1 cellular context compared by ENCODE assay signal in the genomic region with DNA sequence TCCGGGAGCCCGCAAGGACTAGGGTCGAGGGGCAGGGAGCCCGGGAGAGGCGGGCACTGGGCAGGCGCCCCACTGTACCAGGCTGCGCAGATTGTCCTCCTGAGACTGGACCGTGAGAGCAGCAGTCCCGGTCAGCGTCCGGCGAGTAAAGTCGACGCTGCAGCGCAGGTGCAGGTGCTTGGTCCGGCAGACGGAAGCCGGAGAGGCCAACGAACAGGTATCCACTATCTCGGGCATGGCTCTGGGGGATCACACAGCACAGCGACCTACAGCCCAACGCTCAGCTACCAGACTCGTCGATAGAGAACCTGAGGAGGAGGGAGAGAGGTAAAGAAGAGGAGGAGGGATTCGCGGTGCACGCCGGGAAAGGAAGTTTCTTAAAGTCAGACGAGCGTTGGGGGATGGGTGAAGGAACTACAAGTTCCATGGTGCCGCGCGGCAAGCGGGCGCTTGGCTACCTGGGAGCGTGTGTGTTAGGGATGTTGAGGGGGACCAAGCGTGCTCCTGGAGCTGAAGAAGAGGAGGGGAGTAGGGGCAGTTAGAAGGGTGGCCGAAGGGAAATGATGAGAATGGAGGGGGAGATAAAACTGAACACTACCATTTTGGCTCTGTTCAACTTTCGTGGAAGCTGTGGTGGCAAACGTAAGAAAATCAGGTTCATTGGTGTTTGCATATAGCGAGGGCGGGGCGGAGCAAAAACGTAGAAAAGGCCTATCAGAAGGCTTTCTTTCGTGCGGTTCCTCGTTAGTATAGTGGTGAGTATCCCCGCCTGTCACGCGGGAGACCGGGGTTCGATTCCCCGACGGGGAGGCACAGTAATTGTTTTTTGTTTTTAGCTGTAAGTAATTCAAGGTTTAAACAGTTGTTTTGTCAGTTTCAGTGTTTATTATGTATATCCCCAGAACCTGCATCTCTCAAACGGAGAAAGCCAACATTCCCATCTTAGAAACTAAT.
TF ChIP-seq lines count a peak whose summit lies in the region.

A gene (minus strand): TSS at position 305 of the 954 bp plus-strand sequence. CDS start 68 bp downstream, at position 237.

TF ChIP-seq in GM23338, 12 proteins besides CTCF, POLR2A, EP300 and RAD21 (continued from another document):
- TF ChIP-seq, protein P1, sequence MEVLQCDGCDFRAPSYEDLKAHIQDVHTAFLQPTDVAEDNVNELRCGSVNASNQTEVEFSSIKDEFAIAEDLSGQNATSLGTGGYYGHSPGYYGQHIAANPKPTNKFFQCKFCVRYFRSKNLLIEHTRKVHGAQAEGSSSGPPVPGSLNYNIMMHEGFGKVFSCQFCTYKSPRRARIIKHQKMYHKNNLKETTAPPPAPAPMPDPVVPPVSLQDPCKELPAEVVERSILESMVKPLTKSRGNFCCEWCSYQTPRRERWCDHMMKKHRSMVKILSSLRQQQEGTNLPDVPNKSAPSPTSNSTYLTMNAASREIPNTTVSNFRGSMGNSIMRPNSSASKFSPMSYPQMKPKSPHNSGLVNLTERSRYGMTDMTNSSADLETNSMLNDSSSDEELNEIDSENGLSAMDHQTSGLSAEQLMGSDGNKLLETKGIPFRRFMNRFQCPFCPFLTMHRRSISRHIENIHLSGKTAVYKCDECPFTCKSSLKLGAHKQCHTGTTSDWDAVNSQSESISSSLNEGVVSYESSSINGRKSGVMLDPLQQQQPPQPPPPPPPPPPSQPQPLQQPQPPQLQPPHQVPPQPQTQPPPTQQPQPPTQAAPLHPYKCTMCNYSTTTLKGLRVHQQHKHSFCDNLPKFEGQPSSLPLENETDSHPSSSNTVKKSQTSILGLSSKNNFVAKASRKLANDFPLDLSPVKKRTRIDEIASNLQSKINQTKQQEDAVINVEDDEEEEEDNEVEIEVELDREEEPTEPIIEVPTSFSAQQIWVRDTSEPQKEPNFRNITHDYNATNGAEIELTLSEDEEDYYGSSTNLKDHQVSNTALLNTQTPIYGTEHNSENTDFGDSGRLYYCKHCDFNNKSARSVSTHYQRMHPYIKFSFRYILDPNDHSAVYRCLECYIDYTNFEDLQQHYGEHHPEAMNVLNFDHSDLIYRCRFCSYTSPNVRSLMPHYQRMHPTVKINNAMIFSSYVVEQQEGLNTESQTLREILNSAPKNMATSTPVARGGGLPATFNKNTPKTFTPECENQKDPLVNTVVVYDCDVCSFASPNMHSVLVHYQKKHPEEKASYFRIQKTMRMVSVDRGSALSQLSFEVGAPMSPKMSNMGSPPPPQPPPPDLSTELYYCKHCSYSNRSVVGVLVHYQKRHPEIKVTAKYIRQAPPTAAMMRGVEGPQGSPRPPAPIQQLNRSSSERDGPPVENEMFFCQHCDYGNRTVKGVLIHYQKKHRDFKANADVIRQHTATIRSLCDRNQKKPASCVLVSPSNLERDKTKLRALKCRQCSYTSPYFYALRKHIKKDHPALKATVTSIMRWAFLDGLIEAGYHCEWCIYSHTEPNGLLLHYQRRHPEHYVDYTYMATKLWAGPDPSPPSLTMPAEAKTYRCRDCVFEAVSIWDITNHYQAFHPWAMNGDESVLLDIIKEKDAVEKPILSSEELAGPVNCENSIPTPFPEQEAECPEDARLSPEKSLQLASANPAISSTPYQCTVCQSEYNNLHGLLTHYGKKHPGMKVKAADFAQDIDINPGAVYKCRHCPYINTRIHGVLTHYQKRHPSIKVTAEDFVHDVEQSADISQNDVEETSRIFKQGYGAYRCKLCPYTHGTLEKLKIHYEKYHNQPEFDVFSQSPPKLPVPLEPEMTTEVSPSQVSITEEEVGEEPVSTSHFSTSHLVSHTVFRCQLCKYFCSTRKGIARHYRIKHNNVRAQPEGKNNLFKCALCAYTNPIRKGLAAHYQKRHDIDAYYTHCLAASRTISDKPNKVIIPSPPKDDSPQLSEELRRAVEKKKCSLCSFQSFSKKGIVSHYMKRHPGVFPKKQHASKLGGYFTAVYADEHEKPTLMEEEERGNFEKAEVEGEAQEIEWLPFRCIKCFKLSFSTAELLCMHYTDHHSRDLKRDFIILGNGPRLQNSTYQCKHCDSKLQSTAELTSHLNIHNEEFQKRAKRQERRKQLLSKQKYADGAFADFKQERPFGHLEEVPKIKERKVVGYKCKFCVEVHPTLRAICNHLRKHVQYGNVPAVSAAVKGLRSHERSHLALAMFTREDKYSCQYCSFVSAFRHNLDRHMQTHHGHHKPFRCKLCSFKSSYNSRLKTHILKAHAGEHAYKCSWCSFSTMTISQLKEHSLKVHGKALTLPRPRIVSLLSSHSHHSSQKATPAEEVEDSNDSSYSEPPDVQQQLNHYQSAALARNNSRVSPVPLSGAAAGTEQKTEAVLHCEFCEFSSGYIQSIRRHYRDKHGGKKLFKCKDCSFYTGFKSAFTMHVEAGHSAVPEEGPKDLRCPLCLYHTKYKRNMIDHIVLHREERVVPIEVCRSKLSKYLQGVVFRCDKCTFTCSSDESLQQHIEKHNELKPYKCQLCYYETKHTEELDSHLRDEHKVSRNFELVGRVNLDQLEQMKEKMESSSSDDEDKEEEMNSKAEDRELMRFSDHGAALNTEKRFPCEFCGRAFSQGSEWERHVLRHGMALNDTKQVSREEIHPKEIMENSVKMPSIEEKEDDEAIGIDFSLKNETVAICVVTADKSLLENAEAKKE (CRISPR knock-in tag; IDR thresholded peaks at IDR 0.05): no peak
- TF ChIP-seq, protein P2, sequence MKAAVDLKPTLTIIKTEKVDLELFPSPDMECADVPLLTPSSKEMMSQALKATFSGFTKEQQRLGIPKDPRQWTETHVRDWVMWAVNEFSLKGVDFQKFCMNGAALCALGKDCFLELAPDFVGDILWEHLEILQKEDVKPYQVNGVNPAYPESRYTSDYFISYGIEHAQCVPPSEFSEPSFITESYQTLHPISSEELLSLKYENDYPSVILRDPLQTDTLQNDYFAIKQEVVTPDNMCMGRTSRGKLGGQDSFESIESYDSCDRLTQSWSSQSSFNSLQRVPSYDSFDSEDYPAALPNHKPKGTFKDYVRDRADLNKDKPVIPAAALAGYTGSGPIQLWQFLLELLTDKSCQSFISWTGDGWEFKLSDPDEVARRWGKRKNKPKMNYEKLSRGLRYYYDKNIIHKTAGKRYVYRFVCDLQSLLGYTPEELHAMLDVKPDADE (IDR thresholded peaks at IDR 0.05): peak; percentile 82
- TF ChIP-seq, protein P3, sequence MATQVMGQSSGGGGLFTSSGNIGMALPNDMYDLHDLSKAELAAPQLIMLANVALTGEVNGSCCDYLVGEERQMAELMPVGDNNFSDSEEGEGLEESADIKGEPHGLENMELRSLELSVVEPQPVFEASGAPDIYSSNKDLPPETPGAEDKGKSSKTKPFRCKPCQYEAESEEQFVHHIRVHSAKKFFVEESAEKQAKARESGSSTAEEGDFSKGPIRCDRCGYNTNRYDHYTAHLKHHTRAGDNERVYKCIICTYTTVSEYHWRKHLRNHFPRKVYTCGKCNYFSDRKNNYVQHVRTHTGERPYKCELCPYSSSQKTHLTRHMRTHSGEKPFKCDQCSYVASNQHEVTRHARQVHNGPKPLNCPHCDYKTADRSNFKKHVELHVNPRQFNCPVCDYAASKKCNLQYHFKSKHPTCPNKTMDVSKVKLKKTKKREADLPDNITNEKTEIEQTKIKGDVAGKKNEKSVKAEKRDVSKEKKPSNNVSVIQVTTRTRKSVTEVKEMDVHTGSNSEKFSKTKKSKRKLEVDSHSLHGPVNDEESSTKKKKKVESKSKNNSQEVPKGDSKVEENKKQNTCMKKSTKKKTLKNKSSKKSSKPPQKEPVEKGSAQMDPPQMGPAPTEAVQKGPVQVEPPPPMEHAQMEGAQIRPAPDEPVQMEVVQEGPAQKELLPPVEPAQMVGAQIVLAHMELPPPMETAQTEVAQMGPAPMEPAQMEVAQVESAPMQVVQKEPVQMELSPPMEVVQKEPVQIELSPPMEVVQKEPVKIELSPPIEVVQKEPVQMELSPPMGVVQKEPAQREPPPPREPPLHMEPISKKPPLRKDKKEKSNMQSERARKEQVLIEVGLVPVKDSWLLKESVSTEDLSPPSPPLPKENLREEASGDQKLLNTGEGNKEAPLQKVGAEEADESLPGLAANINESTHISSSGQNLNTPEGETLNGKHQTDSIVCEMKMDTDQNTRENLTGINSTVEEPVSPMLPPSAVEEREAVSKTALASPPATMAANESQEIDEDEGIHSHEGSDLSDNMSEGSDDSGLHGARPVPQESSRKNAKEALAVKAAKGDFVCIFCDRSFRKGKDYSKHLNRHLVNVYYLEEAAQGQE (IDR thresholded peaks at IDR 0.05; ENCODE audit: unreplicated experiment): no peak
- TF ChIP-seq NANOG (IDR thresholded peaks at IDR 0.05; ENCODE audit: borderline replicate concordance) (no peak), ZNF114 (CRISPR knock-in tag; IDR thresholded peaks at IDR 0.05) (no peak)
